In the genomic region with DNA sequence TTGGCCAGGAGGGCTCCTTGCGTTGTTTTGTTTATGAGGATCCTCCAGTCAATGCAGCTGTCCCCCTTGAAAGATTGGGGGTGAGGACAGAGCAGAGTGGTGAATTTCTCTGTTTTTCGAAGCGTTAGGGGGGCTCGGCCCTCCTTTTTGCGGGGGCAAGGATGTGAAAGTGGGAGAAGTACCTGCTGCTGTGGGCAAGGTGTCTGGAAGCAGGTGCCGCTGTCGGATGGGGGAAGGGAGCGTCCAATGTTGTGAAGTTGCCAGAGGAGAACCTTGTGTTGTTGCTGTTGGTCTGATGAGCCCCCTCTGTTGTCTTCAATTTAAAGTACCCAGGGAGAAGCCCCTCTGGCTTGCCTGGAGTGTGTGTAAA, we compare ENCODE assay signal across 9 cellular contexts. TPM values are rescaled to one million over a fixed set of nuclear protein-coding genes. Genes with fewer than 3 reads are reported as not detected.
DNase-seq lines count a peak whose midpoint lies in the region; ATAC-seq and TF ChIP-seq lines count a peak whose summit lies in the region.
"Had no signal": no experiment of that assay in that cellular context is flagged by ENCODE, and none has a peak within 500 bp of the region (broad histone marks: within the 10 kb centered on the region; RNA-seq: fewer than 3 reads in every experiment).

No MANE protein-coding gene starts in this region.

- TF ChIP-seq POLR2A in Peyer's patch (IDR thresholded peaks at IDR 0.05) = no peak

- no peaks in the 10 kb centered on the region for H3K79me2 ChIP-seq in GM23248 (ENCODE audit: insufficient read depth)

- H3K9me3 Mint-ChIP-seq in glutamatergic neuron (ENCODE audit: unreplicated experiment) = no peaks in the 10 kb centered on the region

- H3K4me3 ChIP-seq in GM23248 (peak overlapping the region; percentile 85), Peyer's patch (peak overlapping the region; percentile 16 to 60 (median 47)), rectal smooth muscle tissue (ENCODE audit: low read length) (peak overlapping the region; percentile 73)

- no peaks in the 10 kb centered on the region for H3K9me3 ChIP-seq in GM23248 (ENCODE audit: low read depth)
- no peaks in the 10 kb centered on the region for H3K9me3 ChIP-seq in Peyer's patch

- H3K27me3 ChIP-seq in GM23248 (replicated peaks; ENCODE audit: insufficient read depth) (no peaks in the 10 kb centered on the region), Peyer's patch (no peaks in the 10 kb centered on the region), rectal smooth muscle tissue (ENCODE audit: control insufficient read depth, insufficient read depth, low read length) (no peaks in the 10 kb centered on the region)

- TF ChIP-seq CTCF in Peyer's patch (IDR thresholded peaks at IDR 0.05) (no peak), glutamatergic neuron (IDR thresholded peaks at IDR 0.05; ENCODE audit: partially characterized antibody, unreplicated experiment) (no peak)

- no peaks in the 10 kb centered on the region for H4K20me1 ChIP-seq in GM23248 (ENCODE audit: insufficient read depth)

- in situ Hi-C loops in GM23248 (cut with MboI) = no loop called here

- H3K4me1 ChIP-seq in GM23248 (ENCODE audit: insufficient read depth) (peaks cover 9% of the 10 kb centered on the region), Peyer's patch (no peaks in the 10 kb centered on the region), rectal smooth muscle tissue (ENCODE audit: control insufficient read depth, insufficient read depth, low read length) (no peaks in the 10 kb centered on the region)

- H3K27ac ChIP-seq in GM23248 (no peak overlapping the region), Peyer's patch (no peak overlapping the region), rectal smooth muscle tissue (ENCODE audit: low read depth, low read length) (no peak overlapping the region)

- peak overlapping the region; percentile 65 for H3K9ac ChIP-seq in GM23248
- no peak overlapping the region for H3K9ac ChIP-seq in rectal smooth muscle tissue (ENCODE audit: low read length)

- H2AFZ ChIP-seq in GM23248 = peak overlapping the region; percentile 96

- no peaks in the 10 kb centered on the region for H3K9me2 ChIP-seq in GM23248 (ENCODE audit: insufficient read depth)

- peak overlapping the region; percentile 69 for H3K4me2 ChIP-seq in GM23248 (ENCODE audit: unreplicated experiment)

- H3K36me3 ChIP-seq in GM23248 (ENCODE audit: low read depth) (no peaks in the 10 kb centered on the region), Peyer's patch (no peaks in the 10 kb centered on the region), rectal smooth muscle tissue (ENCODE audit: control insufficient read depth, insufficient read depth, low read length) (no peaks in the 10 kb centered on the region)

- DNase-seq in GM23248 (no peak), Peyer's patch (no peak), glutamatergic neuron (peak; percentile 21), UCSD-AML1 (lab: John Stamatoyannopoulos, UW; ENCODE audit: unreplicated experiment) (no peak)
- DNase-seq in activated CD4-positive, alpha-beta T cell treated with anti-CD3 and anti-CD28 coated beads, Interleukin-2, amount 50 U/mL, for 4 hours = no peak
- DNase-seq: NCI-H446 treated with DMSO at 0.1 percent for 48 hours had no signal

- H3K27me3 Mint-ChIP-seq in glutamatergic neuron (ENCODE audit: unreplicated experiment) = peaks cover 1% of the 10 kb centered on the region

- no peaks in the 10 kb centered on the region for H3K36me3 Mint-ChIP-seq in glutamatergic neuron (ENCODE audit: unreplicated experiment)

- no peak overlapping the region for H3K27ac Mint-ChIP-seq in glutamatergic neuron (ENCODE audit: unreplicated experiment)

- WGBS in GM23248 (ENCODE audit: low coverage in 1 of 2, low lambda C conversion rate in 2 of 2, missing lambda C conversion rate in 2 of 2), 2 experiments = 0 to 4% methylated on average over 8 of the region's 8 CpGs

- H3F3A ChIP-seq in GM23248 (ENCODE audit: insufficient read depth) = no peaks in the 10 kb centered on the region; the same call in 1 of the 2 replicates

- H3K4me3 Mint-ChIP-seq in glutamatergic neuron (ENCODE audit: unreplicated experiment) = peak overlapping the region; percentile 94

- no peaks in the 10 kb centered on the region for H3K4me1 Mint-ChIP-seq in glutamatergic neuron (ENCODE audit: low read depth, unreplicated experiment)

- ATAC-seq in GM18858 (IDR thresholded peaks at IDR 0.05; ENCODE audit: unreplicated experiment) = no peak
- ATAC-seq in GM21737 (IDR thresholded peaks at IDR 0.05; ENCODE audit: unreplicated experiment) = no peak

RNA-seq across cellular contexts. Expression of gene GLRB, which starts 0.6 kb away (rescaled TPM):
- 11.3 and 12.3 TPM in 2 replicates for total RNA-seq in GM23248 (2014; rRNA removed; shearing (Covaris generic))
- 7.6 and 8.5 TPM in 2 replicates for polyA plus RNA-seq in GM23248 (2016; fragmentation: Nextera tagmentation; extraction: Ambion mirVana)
- under 1 TPM in 1 of 4 donors, not detected in 3; 0.27 TPM for total RNA-seq in Peyer's patch
- total RNA-seq in glutamatergic neuron (ENCODE audit: unreplicated experiment) = 2.0 TPM
